ENCODE assay signal across 16 cellular contexts in genomic region chr12:108827941-108828340, GRCh38. TPM values are rescaled to one million over a fixed set of nuclear protein-coding genes. Genes with fewer than 3 reads are reported as not detected.
DNase-seq lines count a peak whose midpoint lies in the region; ATAC-seq and TF ChIP-seq lines count a peak whose summit lies in the region.
"Had no signal": no experiment of that assay in that cellular context is flagged by ENCODE, and none has a peak within 500 bp of the region (broad histone marks: within the 10 kb centered on the region; RNA-seq: fewer than 3 reads in every experiment).

No MANE protein-coding gene starts in this region.

- peak overlapping the region; percentile 62 for H3K4me3 Mint-ChIP-seq in endothelial cell (ENCODE audit: unreplicated experiment)
- H3K4me3 Mint-ChIP-seq in natural killer cell treated with Interleukin-12 subunit alpha and Interleukin-12 subunit beta and Interleukin-15 and Interleukin-18, amount 100 ng/mL, for 72 hours, result peak overlapping the region; percentile 88
- no peak overlapping the region for H3K4me3 Mint-ChIP-seq in endodermal cell

- H3K4me1 Mint-ChIP-seq in endothelial cell (ENCODE audit: unreplicated experiment) (peaks cover 57% of the 10 kb centered on the region), endodermal cell (peaks cover 22% of the 10 kb centered on the region)
- H3K4me1 Mint-ChIP-seq in natural killer cell treated with Interleukin-12 subunit alpha and Interleukin-12 subunit beta and Interleukin-15 and Interleukin-18, amount 100 ng/mL, for 72 hours (ENCODE audit: low read depth in 2 of 2), result peaks cover 69 to 79% of the 10 kb centered on the region in 2 donors

- H2AFZ ChIP-seq in SK-N-SH (ENCODE audit: low read depth), result no peak overlapping the region

- no peaks in the 10 kb centered on the region for H3K9me2 ChIP-seq in SK-N-SH

- peaks cover 19 to 42% of the 10 kb centered on the region in 2 experiments for H3K36me3 ChIP-seq in SK-N-SH (replicated peaks in 1 of 2; ENCODE audit: control insufficient read depth in 1 of 2, insufficient read depth in 2 of 2, low read length in 1 of 2)
- H3K36me3 ChIP-seq in tibial artery, result peaks cover 0 to 14% (median 12%) of the 10 kb centered on the region in 3 donors
- H3K36me3 ChIP-seq in endodermal cell (ENCODE audit: control insufficient read depth, insufficient read depth, low read length), result peaks cover 33% of the 10 kb centered on the region

- H3K27ac ChIP-seq in SK-N-SH (ENCODE audit: low read depth in 2 of 2, low read length in 1 of 2), result peak overlapping the region; percentile 99 to 100
- H3K27ac ChIP-seq in tibial artery, result peak overlapping the region; percentile 28 to 64
- no peak overlapping the region for H3K27ac ChIP-seq in endodermal cell (ENCODE audit: low read depth, low read length)
- H3K27ac ChIP-seq: 22Rv1 had no signal

- H3K36me3 Mint-ChIP-seq in endothelial cell (ENCODE audit: low read depth, unreplicated experiment), result peaks cover 30% of the 10 kb centered on the region
- H3K36me3 Mint-ChIP-seq in natural killer cell treated with Interleukin-12 subunit alpha and Interleukin-12 subunit beta and Interleukin-15 and Interleukin-18, amount 100 ng/mL, for 72 hours, result peaks cover 5% of the 10 kb centered on the region
- H3K36me3 Mint-ChIP-seq in endodermal cell (ENCODE audit: low read depth), result peaks cover 30% of the 10 kb centered on the region

- in situ Hi-C loops in KBM-7 (cut with MboI; ENCODE audit: low pct_unique_long_range_greater_than_20kb, low sequenced_read_pairs), result no loop called here

- H3K9me3 Mint-ChIP-seq in endothelial cell (ENCODE audit: unreplicated experiment) (no peaks in the 10 kb centered on the region), endodermal cell (no peaks in the 10 kb centered on the region)
- H3K9me3 Mint-ChIP-seq in natural killer cell treated with Interleukin-12 subunit alpha and Interleukin-12 subunit beta and Interleukin-15 and Interleukin-18, amount 100 ng/mL, for 72 hours, result no peaks in the 10 kb centered on the region
- H3K9me3 Mint-ChIP-seq: activated T-helper 2 cell treated with anti-CD3 and anti-CD28 coated beads, Interferon-gamma antibody, Interleukin-2, Interleukin-4, amounts not matched to agents 10 μg/mL and 5 μg/mL and 100 μg/mL, durations not matched to agents 14 hours and 24 hours and 36 hours had no signal

- CTCF ChIA-PET in SK-N-SH (lab: Yijun Ruan, JAX), result interaction anchor here (1.5 to 4.1 kb wide), 5 partner anchors 12 to 123 kb away, joined by 3 to 26 read pairs (median 8); no protein-coding TSS in a partner anchor

- peak overlapping the region; percentile 76 for H3K4me2 ChIP-seq in SK-N-SH

- intact Hi-C loops in tibial artery (cut with DNase I; ENCODE audit: low total_unique reads), result no loop called here

- peaks cover 71% of the 10 kb centered on the region for H3F3A ChIP-seq in SK-N-SH (replicated peaks; ENCODE audit: insufficient read depth)

- DNase-seq in SK-N-SH, result no peak
- no peak for DNase-seq in endothelial cell (ENCODE audit: low spot score)
- DNase-seq in natural killer cell treated with Interleukin-12 subunit alpha and Interleukin-12 subunit beta and Interleukin-15 and Interleukin-18, amount 100 ng/mL, for 72 hours (ENCODE audit: low spot score), result no peak
- DNase-seq in tibial artery, result no peak
- no peak for DNase-seq in KBM-7
- no peak for DNase-seq in endodermal cell
- DNase-seq in NCI-H2029 (lab: John Stamatoyannopoulos, UW), result no peak
- DNase-seq: activated CD4-positive, alpha-beta T cell treated with anti-CD3 and anti-CD28 coated beads, Interleukin-2, amount 50 U/mL, for 1 hour; Calu3; NCI-H1436 had no signal

- peaks cover 88% of the 10 kb centered on the region for H3K79me2 ChIP-seq in SK-N-SH (ENCODE audit: insufficient read depth)

- no peak for TF ChIP-seq RAD21 in SK-N-SH (IDR thresholded peaks at IDR 0.05; ENCODE audit: low read length)

- H4K20me1 ChIP-seq in SK-N-SH (ENCODE audit: insufficient read depth), result no peaks in the 10 kb centered on the region

- no peak for TF ChIP-seq CTCF in SK-N-SH (IDR thresholded peaks at IDR 0.05)
- no peak for TF ChIP-seq CTCF in endothelial cell (IDR thresholded peaks at IDR 0.05; ENCODE audit: unreplicated experiment)
- no peak for TF ChIP-seq CTCF in tibial artery (IDR thresholded peaks at IDR 0.05)
- TF ChIP-seq CTCF in endodermal cell (conservative IDR thresholded peaks at IDR 0.05), result no peak

- peak overlapping the region; percentile 90 for H3K9ac ChIP-seq in SK-N-SH
- no peak overlapping the region for H3K9ac ChIP-seq in endodermal cell (ENCODE audit: extremely low read depth, low read length, poor library complexity, severe bottlenecking)

- peaks cover 53 to 71% of the 10 kb centered on the region in 2 experiments for H3K4me1 ChIP-seq in SK-N-SH (ENCODE audit: control insufficient read depth in 1 of 2, insufficient read depth in 2 of 2, low read depth in 1 of 2, low read length in 1 of 2)
- peaks cover 0 to 94% (median 64%) of the 10 kb centered on the region in 4 donors for H3K4me1 ChIP-seq in tibial artery
- H3K4me1 ChIP-seq in endodermal cell (ENCODE audit: control insufficient read depth, insufficient read depth, low read length), result no peaks in the 10 kb centered on the region

- ATAC-seq in SK-N-SH treated with all-trans-retinoic acid at 6 μM for 48 hours, result no peak
- ATAC-seq in natural killer cell treated with Interleukin-12 subunit alpha and Interleukin-12 subunit beta and Interleukin-15 and Interleukin-18, amount 100 ng/mL, for 72 hours, result no peak

- H3K27me3 ChIP-seq in SK-N-SH (ENCODE audit: insufficient read depth) (no peaks in the 10 kb centered on the region), tibial artery (no peaks in the 10 kb centered on the region), endodermal cell (ENCODE audit: control insufficient read depth, insufficient read depth, low read length, poor library complexity, severe bottlenecking) (no peaks in the 10 kb centered on the region)

- H3K27ac Mint-ChIP-seq in endothelial cell (ENCODE audit: unreplicated experiment) (peak overlapping the region; percentile 74), endodermal cell (no peak overlapping the region)
- peak overlapping the region; percentile 95 to 98 for H3K27ac Mint-ChIP-seq in natural killer cell treated with Interleukin-12 subunit alpha and Interleukin-12 subunit beta and Interleukin-15 and Interleukin-18, amount 100 ng/mL, for 72 hours

- H3K4me3 ChIP-seq in SK-N-SH (ENCODE audit: low read depth in 2 of 2, low read length in 1 of 2) (no peak overlapping the region), tibial artery (no peak overlapping the region), endodermal cell (ENCODE audit: low read length) (no peak overlapping the region)

- no peak for TF ChIP-seq EP300 in SK-N-SH (IDR thresholded peaks at IDR 0.05; ENCODE audit: borderline replicate concordance in 1 of 2, low read depth in 1 of 2, low read length in 1 of 2)

- POLR2A ChIA-PET in SK-N-SH (lab: Yijun Ruan, JAX), result no interaction called here

- H3K9me3 ChIP-seq in SK-N-SH, result no peaks in the 10 kb centered on the region
- H3K9me3 ChIP-seq in tibial artery, result no peaks in the 10 kb centered on the region
- H3K9me3 ChIP-seq in endodermal cell (ENCODE audit: control insufficient read depth, low read length), result no peaks in the 10 kb centered on the region

- 82% methylated on average over 8 of the region's 8 CpGs for WGBS in SK-N-SH (ENCODE audit: low lambda C conversion rate)
- WGBS in endodermal cell (ENCODE audit: insufficient coverage in 1 of 2, insufficient read length in 1 of 2), 2 experiments, result 84 to 89% methylated on average over 8 of the region's 8 CpGs

- no peaks in the 10 kb centered on the region for H3K27me3 Mint-ChIP-seq in endothelial cell (ENCODE audit: unreplicated experiment)
- H3K27me3 Mint-ChIP-seq in natural killer cell treated with Interleukin-12 subunit alpha and Interleukin-12 subunit beta and Interleukin-15 and Interleukin-18, amount 100 ng/mL, for 72 hours, result no peaks in the 10 kb centered on the region
- no peaks in the 10 kb centered on the region for H3K27me3 Mint-ChIP-seq in endodermal cell (ENCODE audit: insufficient read depth)

TF ChIP-seq in SK-N-SH, 30 proteins besides CTCF, POLR2A, EP300 and RAD21 (continues in another document):
- no peak for TF ChIP-seq GABPA (IDR thresholded peaks at IDR 0.05; ENCODE audit: low read depth)
- TF ChIP-seq, protein P1, sequence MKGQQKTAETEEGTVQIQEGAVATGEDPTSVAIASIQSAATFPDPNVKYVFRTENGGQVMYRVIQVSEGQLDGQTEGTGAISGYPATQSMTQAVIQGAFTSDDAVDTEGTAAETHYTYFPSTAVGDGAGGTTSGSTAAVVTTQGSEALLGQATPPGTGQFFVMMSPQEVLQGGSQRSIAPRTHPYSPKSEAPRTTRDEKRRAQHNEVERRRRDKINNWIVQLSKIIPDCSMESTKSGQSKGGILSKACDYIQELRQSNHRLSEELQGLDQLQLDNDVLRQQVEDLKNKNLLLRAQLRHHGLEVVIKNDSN (IDR thresholded peaks at IDR 0.05; ENCODE audit: borderline replicate concordance, low read depth), result no peak
- no peak for TF ChIP-seq EZH2phosphoT487 (IDR thresholded peaks at IDR 0.05; ENCODE audit: borderline replicate concordance, low read depth)

TF ChIP-seq in SK-N-SH treated with all-trans-retinoic acid at 6 μM for 48 hours, 23 proteins besides CTCF, POLR2A, EP300 and RAD21 (continues in another document):
- no peak for TF ChIP-seq GLIS3 (CRISPR knock-in tag; IDR thresholded peaks at IDR 0.05)
- no peak for TF ChIP-seq TCF4 (CRISPR knock-in tag; IDR thresholded peaks at IDR 0.05; ENCODE audit: borderline replicate concordance)
- TF ChIP-seq ZNF565 (CRISPR knock-in tag; conservative IDR thresholded peaks at IDR 0.05; ENCODE audit: low read depth), result no peak

RNA-seq across cellular contexts. Expression of gene SSH1, which starts 29.4 kb away (rescaled TPM):
- 16.4 and 19.6 TPM in 2 replicates for polyA plus RNA-seq in SK-N-SH (2012; rRNA removed)
- polyA plus RNA-seq in SK-N-SH (2012; cell fraction: cytosol; rRNA removed), result 12.2 and 14.1 TPM in 2 replicates
- 27.9 and 35.1 TPM in 2 replicates for polyA plus RNA-seq in SK-N-SH (2012; cell fraction: nucleus; rRNA removed)
- total RNA-seq in endothelial cell (ENCODE audit: unreplicated experiment), result 67.5 TPM
- total RNA-seq in natural killer cell treated with Interleukin-12 subunit alpha and Interleukin-12 subunit beta and Interleukin-15 and Interleukin-18, amount 100 ng/mL, for 72 hours, result 10 to 100 TPM; 40.5 to 73.9 TPM
- 10 to 100 TPM; 27.1 to 28.3 TPM for total RNA-seq in endodermal cell
- polyA plus RNA-seq in endodermal cell (2013, experiment 1 of 2), result 16.6 TPM
- polyA plus RNA-seq in endodermal cell (2013, experiment 2 of 2), result 20.3 TPM

RNA-seq across cellular contexts. Expression of gene DAO, which starts 52.0 kb away (rescaled TPM):
- polyA plus RNA-seq in SK-N-SH (2012; rRNA removed), result not detected in 2 replicates
- not detected in 2 replicates for polyA plus RNA-seq in SK-N-SH (2012; cell fraction: cytosol; rRNA removed)
- not detected in 2 replicates for polyA plus RNA-seq in SK-N-SH (2012; cell fraction: nucleus; rRNA removed)
- total RNA-seq in endothelial cell (ENCODE audit: unreplicated experiment), result 0.41 TPM
- total RNA-seq in natural killer cell treated with Interleukin-12 subunit alpha and Interleukin-12 subunit beta and Interleukin-15 and Interleukin-18, amount 100 ng/mL, for 72 hours, result not detected
- not detected for total RNA-seq in endodermal cell
- polyA plus RNA-seq in endodermal cell (2013, experiment 1 of 2), result not detected
- polyA plus RNA-seq in endodermal cell (2013, experiment 2 of 2), result not detected
- total RNA-seq: activated T-helper 2 cell treated with anti-CD3 and anti-CD28 coated beads, Interferon-gamma antibody, Interleukin-2, Interleukin-4, amounts not matched to agents 10 μg/mL and 5 μg/mL and 100 μg/mL, durations not matched to agents 14 hours and 24 hours and 36 hours; Calu3; dermis microvascular lymphatic vessel endothelial cell; myocyte; T-helper 1 cell treated with Interleukin-12 subunit alpha and Interleukin-12 subunit beta and Interleukin-4 antibody, amounts not matched to agents 30 ng/mL and 1 ng/mL, for 36 hours had no signal
